In genomic region chr1:242033331-242033956, GRCh38 we compare ENCODE assay signal across 24 cellular contexts. TPM values are rescaled to one million over a fixed set of nuclear protein-coding genes. Genes with fewer than 3 reads are reported as not detected.
"Had no signal": no experiment of that assay in that cellular context is flagged by ENCODE, and none has a peak within 500 bp of the region (broad histone marks: within the 10 kb centered on the region; RNA-seq: fewer than 3 reads in every experiment).

No MANE protein-coding gene starts in this region.

- H3K4me1 Mint-ChIP-seq: activated CD4-positive, alpha-beta memory T cell treated with anti-CD3 and anti-CD28 coated beads, Interleukin-2, amount 10 ng/mL, durations not matched to agents 7 days and 5 days; activated CD4-positive, alpha-beta T cell treated with anti-CD3 and anti-CD28 coated beads, Interleukin-2, amount 10 ng/mL, durations not matched to agents 24 days and 14 days; central memory CD8-positive, alpha-beta T cell; endodermal cell had no signal

- H3K9me3 Mint-ChIP-seq: activated CD4-positive, alpha-beta memory T cell treated with anti-CD3 and anti-CD28 coated beads, Interleukin-2, amount 10 ng/mL, durations not matched to agents 7 days and 5 days; activated CD4-positive, alpha-beta T cell treated with anti-CD3 and anti-CD28 coated beads, Interleukin-2, amount 10 ng/mL, durations not matched to agents 24 days and 14 days; activated T-cell treated with anti-CD3 and anti-CD28 coated beads, Interleukin-2, amount 50 U/mL, for 24 hours; central memory CD8-positive, alpha-beta T cell; dendritic cell treated with granulocyte-macrophage colony-stimulating factor and Interleukin-4, amounts not matched to agents 40 ng/mL and 50 ng/mL, for 4 days; endodermal cell had no signal

- H3K4me1 ChIP-seq: breast epithelium, lower lobe of right lung, spleen, suprapubic skin, tibial nerve had no signal

- H3K36me3 ChIP-seq: breast epithelium, lower lobe of right lung, spleen, suprapubic skin, tibial nerve had no signal

- H3K9me3 ChIP-seq: breast epithelium, lower lobe of right lung, spleen, suprapubic skin had no signal

- H3K4me3 ChIP-seq: breast epithelium, lower lobe of right lung, spleen, suprapubic skin, tibial nerve had no signal

- H3K27ac ChIP-seq: breast epithelium, lower lobe of right lung, spleen, suprapubic skin, tibial nerve had no signal

- DNase-seq: activated CD4-positive, alpha-beta memory T cell treated with anti-CD3 and anti-CD28 coated beads, Interleukin-2, amount 10 ng/mL, durations not matched to agents 7 days and 5 days; activated CD4-positive, alpha-beta T cell treated with anti-CD3 and anti-CD28 coated beads, Interleukin-2, amount 10 ng/mL, durations not matched to agents 24 days and 14 days; activated CD4-positive, CD25-positive, alpha-beta regulatory T cell treated with anti-CD3 and anti-CD28 coated beads, Interleukin-2, amount 50 U/mL, for 72 hours; activated CD8-positive, alpha-beta memory T cell treated with anti-CD3 and anti-CD28 coated beads, Interleukin-2, amount 50 U/mL, for 48 hours; activated gamma-delta T cell treated with Interleukin-2 at 50 U/mL for 16 hours; activated naive CD4-positive, alpha-beta T cell treated with anti-CD3 and anti-CD28 coated beads, Interleukin-2, amount 50 U/mL, for 16 hours; activated T-cell treated with anti-CD3 and anti-CD28 coated beads, Interleukin-2, amount 50 U/mL, for 24 hours; amygdala; endodermal cell; foreskin fibroblast; hippocampal formation; kidney; lower lobe of right lung; right cardiac atrium; spleen; stimulated activated naive CD4-positive, alpha-beta T cell; T-helper 2 cell had no signal

- H3K27me3 Mint-ChIP-seq: activated CD4-positive, alpha-beta memory T cell treated with anti-CD3 and anti-CD28 coated beads, Interleukin-2, amount 10 ng/mL, durations not matched to agents 7 days and 5 days; activated CD4-positive, alpha-beta T cell treated with anti-CD3 and anti-CD28 coated beads, Interleukin-2, amount 10 ng/mL, durations not matched to agents 24 days and 14 days; dendritic cell treated with granulocyte-macrophage colony-stimulating factor and Interleukin-4, amounts not matched to agents 40 ng/mL and 50 ng/mL, for 4 days had no signal

- H3K4me3 Mint-ChIP-seq: activated CD4-positive, alpha-beta memory T cell treated with anti-CD3 and anti-CD28 coated beads, Interleukin-2, amount 10 ng/mL, durations not matched to agents 7 days and 5 days; activated CD4-positive, alpha-beta T cell treated with anti-CD3 and anti-CD28 coated beads, Interleukin-2, amount 10 ng/mL, durations not matched to agents 24 days and 14 days; activated T-cell treated with anti-CD3 and anti-CD28 coated beads, Interleukin-2, amount 50 U/mL, for 24 hours; central memory CD8-positive, alpha-beta T cell; dendritic cell treated with granulocyte-macrophage colony-stimulating factor and Interleukin-4, amounts not matched to agents 40 ng/mL and 50 ng/mL, for 4 days; endodermal cell had no signal

- H3K27me3 ChIP-seq: breast epithelium, suprapubic skin, tibial nerve had no signal

- H3K27ac Mint-ChIP-seq: activated CD4-positive, alpha-beta memory T cell treated with anti-CD3 and anti-CD28 coated beads, Interleukin-2, amount 10 ng/mL, durations not matched to agents 7 days and 5 days; activated CD4-positive, alpha-beta T cell treated with anti-CD3 and anti-CD28 coated beads, Interleukin-2, amount 10 ng/mL, durations not matched to agents 24 days and 14 days; activated T-cell treated with anti-CD3 and anti-CD28 coated beads, Interleukin-2, amount 50 U/mL, for 24 hours; dendritic cell treated with granulocyte-macrophage colony-stimulating factor and Interleukin-4, amounts not matched to agents 40 ng/mL and 50 ng/mL, for 4 days; endodermal cell had no signal

RNA-seq across cellular contexts. Expression of gene MAP1LC3C, which starts 34.5 kb away (rescaled TPM):
- total RNA-seq: activated CD4-positive, alpha-beta memory T cell treated with anti-CD3 and anti-CD28 coated beads, Interleukin-2, amount 10 ng/mL, durations not matched to agents 7 days and 5 days; activated CD4-positive, alpha-beta T cell treated with anti-CD3 and anti-CD28 coated beads, Interleukin-2, amount 10 ng/mL, durations not matched to agents 24 days and 14 days; esophagus mucosa; left lobe of liver had no signal
